ENCODE assay signal across 18 cellular contexts in genomic region chrX:138858438-138858837, GRCh38.
DNase-seq lines count a peak whose midpoint lies in the region; ATAC-seq and TF ChIP-seq lines count a peak whose summit lies in the region.
"Had no signal": no experiment of that assay in that cellular context is flagged by ENCODE, and none has a peak within 500 bp of the region (broad histone marks: within the 10 kb centered on the region; RNA-seq: fewer than 3 reads in every experiment).

No MANE protein-coding gene starts in this region.

- H3K4me3 ChIP-seq in AG04450 (ENCODE audit: low read depth, low read length) (no peak overlapping the region), HEK293 (ENCODE audit: low read depth, low read length) (no peak overlapping the region), fibroblast of the aortic adventitia (ENCODE audit: low read depth, low read length) (no peak overlapping the region)
- H3K4me3 ChIP-seq: BLaER1 treated with 17β-estradiol and CSF1 and Interleukin-3, amounts not matched to agents 10 nM and 100 nM; HAP-1; SK-N-MC; upper lobe of left lung had no signal

- H3K36me3 ChIP-seq in HEK293 (ENCODE audit: control insufficient read depth in 2 of 2, insufficient read depth in 1 of 2, low read length in 2 of 2): no peaks in the 10 kb centered on the region
- H3K36me3 ChIP-seq: BLaER1 treated with 17β-estradiol and CSF1 and Interleukin-3, amounts not matched to agents 10 nM and 100 nM; HAP-1; upper lobe of left lung had no signal

- POLR2A ChIA-PET in AG04450 (lab: Yijun Ruan, JAX) (no interaction called here), HEK293 (lab: Yijun Ruan, JAX) (no interaction called here), RWPE1 (lab: Yijun Ruan, JAX; ENCODE audit: low non-redundant PET) (no interaction called here)

- H3K9me3 ChIP-seq in AG04450 (ENCODE audit: control insufficient read depth, insufficient read depth, low read length) (no peaks in the 10 kb centered on the region), HEK293 (ENCODE audit: control insufficient read depth, insufficient read depth, low read depth, low read length) (no peaks in the 10 kb centered on the region)
- H3K9me3 ChIP-seq: BLaER1 treated with 17β-estradiol and CSF1 and Interleukin-3, amounts not matched to agents 10 nM and 100 nM; HAP-1; upper lobe of left lung had no signal

- no peak overlapping the region for H3K27ac ChIP-seq in AG04450 (ENCODE audit: low read depth, low read length)
- no peak overlapping the region for H3K27ac ChIP-seq in HEK293 (ENCODE audit: extremely low read depth, low read depth, low read length)
- H3K27ac ChIP-seq in RWPE1: no peak overlapping the region
- H3K27ac ChIP-seq: BLaER1 treated with 17β-estradiol and CSF1 and Interleukin-3, amounts not matched to agents 10 nM and 100 nM; SK-N-MC; upper lobe of left lung had no signal

- CTCF ChIA-PET in AG04450 (lab: Charles Lee): no interaction called here
- CTCF ChIA-PET in HEK293 (lab: Yijun Ruan, JAX): no interaction called here
- CTCF ChIA-PET in RWPE1 (lab: Yijun Ruan, JAX): no interaction called here

- H3K4me1 ChIP-seq in HEK293 (ENCODE audit: control insufficient read depth, insufficient read depth, low read length): peaks cover 5% of the 10 kb centered on the region
- H3K4me1 ChIP-seq: BLaER1 treated with 17β-estradiol and CSF1 and Interleukin-3, amounts not matched to agents 10 nM and 100 nM; HAP-1; upper lobe of left lung had no signal

- DNase-seq in AG04450 (ENCODE audit: low read depth, low spot score) (peak; percentile 3), RWPE1 (ENCODE audit: low spot score) (peak; percentile 62), fibroblast of the aortic adventitia (ENCODE audit: low read depth) (peak; percentile 83), NCI-H345 treated with DMSO at 0.1 percent for 48 hours (lab: John Stamatoyannopoulos, UW; ENCODE audit: unreplicated experiment) (no peak)
- DNase-seq: activated CD4-positive, CD25-positive, alpha-beta regulatory T cell treated with anti-CD3 and anti-CD28 coated beads, Interleukin-2, amount 50 U/mL, for 72 hours; activated naive CD4-positive, alpha-beta T cell treated with anti-CD3 and anti-CD28 coated beads, Interleukin-2, amount 50 U/mL, for 16 hours; effector memory CD8-positive, alpha-beta T cell; Karpas-422; NCI-H524 treated with DMSO at 0.1 percent for 48 hours; right cardiac atrium; upper lobe of left lung had no signal

- TF ChIP-seq CTCF in AG04450 (IDR thresholded peaks at IDR 0.05; ENCODE audit: low read depth, low read length) (no peak), HEK293 (tag by site-specific recombination; IDR thresholded peaks at IDR 0.05) (no peak), RWPE1 (conservative IDR thresholded peaks at IDR 0.05; ENCODE audit: low read depth) (no peak), fibroblast of the aortic adventitia (IDR thresholded peaks at IDR 0.05; ENCODE audit: insufficient read depth, low read length) (no peak)

- H3K27me3 ChIP-seq in AG04450 (ENCODE audit: control insufficient read depth, insufficient read depth, low read length): no peaks in the 10 kb centered on the region
- H3K27me3 ChIP-seq: upper lobe of left lung had no signal

- ATAC-seq in GM19467 (IDR thresholded peaks at IDR 0.05; ENCODE audit: unreplicated experiment) (no peak), GM18861 (IDR thresholded peaks at IDR 0.05; ENCODE audit: unreplicated experiment) (no peak), GM18909 (IDR thresholded peaks at IDR 0.05; ENCODE audit: poor library complexity, unreplicated experiment) (no peak)
- ATAC-seq: effector memory CD8-positive, alpha-beta T cell; right cardiac atrium had no signal

TF ChIP-seq in HEK293, 187 proteins besides CTCF, POLR2A, EP300 and RAD21:
- TF ChIP-seq KLF17 (tag by site-specific recombination; IDR thresholded peaks at IDR 0.05): peak; percentile 80; the same call in 1 of the 2 replicates
- no peak for TF ChIP-seq ZNF837 (tag by site-specific recombination; IDR thresholded peaks at IDR 0.05)
- TF ChIP-seq MEIS1 (CRISPR knock-in tag; IDR thresholded peaks at IDR 0.05; ENCODE audit: borderline replicate concordance): peak; percentile 63; the same call in 1 of the 2 replicates
- 0 out of 2 replicates have a peak, but pooled peaks have one; percentile 27 for TF ChIP-seq INSM2 (tag by site-specific recombination; IDR thresholded peaks at IDR 0.05)
- no peak for TF ChIP-seq BCL11B (tag by site-specific recombination; IDR thresholded peaks at IDR 0.05; ENCODE audit: low read depth)
- peak; percentile 65; the same call in 1 of the 2 replicates for TF ChIP-seq ZEB2 (tag by site-specific recombination; IDR thresholded peaks at IDR 0.05)
- peak; percentile 67 for TF ChIP-seq ZNF629 (tag by site-specific recombination; IDR thresholded peaks at IDR 0.05)
- no peak for TF ChIP-seq ZFHX2 (tag by site-specific recombination; conservative IDR thresholded peaks at IDR 0.05)
- peak; percentile 62 for TF ChIP-seq SP7 (tag by site-specific recombination; IDR thresholded peaks at IDR 0.05)
- TF ChIP-seq ZNF184 (tag by site-specific recombination; IDR thresholded peaks at IDR 0.05): 0 out of 2 replicates have a peak, but pooled peaks have one; percentile 30
- peak; percentile 48; the same call in 1 of the 2 replicates for TF ChIP-seq KLF8 (tag by site-specific recombination; IDR thresholded peaks at IDR 0.05)
- TF ChIP-seq OSR2 (tag by site-specific recombination; IDR thresholded peaks at IDR 0.05): peak; percentile 60
- no peak for TF ChIP-seq ZNF514 (tag by site-specific recombination; IDR thresholded peaks at IDR 0.05)
- TF ChIP-seq SALL2 (tag by site-specific recombination; IDR thresholded peaks at IDR 0.05; ENCODE audit: borderline replicate concordance): no peak
- 0 out of 2 replicates have a peak, but pooled peaks have one; percentile 43 for TF ChIP-seq ZNF843 (tag by site-specific recombination; IDR thresholded peaks at IDR 0.05)
- TF ChIP-seq ZNF366 (tag by site-specific recombination; conservative IDR thresholded peaks at IDR 0.05): peak; percentile 38; the same call in 1 of the 2 replicates
- TF ChIP-seq PRDM10 (tag by site-specific recombination; IDR thresholded peaks at IDR 0.05): peak; percentile 77
